In genomic region chr12:110846615-110847566, GRCh38 we compare ENCODE assay signal across 9 cellular contexts. TPM values are rescaled to one million over a fixed set of nuclear protein-coding genes. Genes with fewer than 3 reads are reported as not detected.
A peak's percentile ranks its signal among the peaks of the same experiment; 100 is the strongest.
DNase-seq lines count a peak whose midpoint lies in the region; ATAC-seq, FAIRE-seq and TF ChIP-seq lines count a peak whose summit lies in the region.
"Had no signal": no experiment of that assay in that cellular context is flagged by ENCODE, and none has a peak within 500 bp of the region (broad histone marks: within the 10 kb centered on the region; RNA-seq: fewer than 3 reads in every experiment).

CCDC63 (plus strand) TSS chr12:110846987; CDS start chr12:110852955, 5,968 bp downstream.

- CTCF ChIA-PET in BJ (lab: Yijun Ruan, JAX) (interaction anchor here (0.6 to 2.6 kb wide), 6 partner anchors 12 to 41 kb away, joined by 3 to 10 read pairs (median 4); no protein-coding TSS in a partner anchor), activated B cell treated with CpG ODN at 0.5 μM for 24 hours (lab: Charles Lee) (interaction anchor here (0.7 to 2.1 kb wide), 3 partner anchors 41 to 629 kb away, joined by 3 to 6 read pairs (median 6); no protein-coding TSS in a partner anchor)

- POLR2A ChIA-PET in BJ (lab: Charles Lee) (no interaction called here), activated B cell treated with CpG ODN at 0.5 μM for 24 hours (lab: Charles Lee) (interaction anchor here (0.5 to 0.7 kb wide), 6 partner anchors 70 to 396 kb away, joined by 3 to 12 read pairs (median 6); partner anchors contain the start of gene ARPC3)

- no peaks in the 10 kb centered on the region for H3K79me1 ChIP-seq in mesendoderm (ENCODE audit: low read length)

- peak within 1 kb of the TSS; percentile 4 for H3K4me2 ChIP-seq in mesendoderm (ENCODE audit: low read length)

- no peak within 1 kb of the TSS for H2BK5ac ChIP-seq in mesendoderm (ENCODE audit: low read length)

- H3K4me3 ChIP-seq in BJ (ENCODE audit: low read depth, low read length) (peak within 1 kb of the TSS; percentile 20; the same call in 1 of the 2 replicates), endodermal cell (ENCODE audit: low read length) (peak within 1 kb of the TSS; percentile 84), mesendoderm (ENCODE audit: low read length) (peak within 1 kb of the TSS; percentile 16), thoracic aorta (peak within 1 kb of the TSS; percentile 68)

- H3K4me1 ChIP-seq in endodermal cell (ENCODE audit: control insufficient read depth, insufficient read depth, low read length) (no peaks in the 10 kb centered on the region), mesendoderm (ENCODE audit: control insufficient read depth, low read depth, low read length) (peaks cover 2% of the 10 kb centered on the region), thoracic aorta (ENCODE audit: control insufficient read depth in 1 of 2, low read depth in 2 of 2) (peaks cover 15 to 20% of the 10 kb centered on the region in 2 donors)

- peaks cover 2% of the 10 kb centered on the region for H3K9me3 Mint-ChIP-seq in activated B cell treated with CpG ODN at 0.5 μM for 24 hours
- H3K9me3 Mint-ChIP-seq in endodermal cell, result no peaks in the 10 kb centered on the region

- H3K18ac ChIP-seq in mesendoderm (ENCODE audit: low read length), result peak within 1 kb of the TSS; percentile 64

- H3K27me3 Mint-ChIP-seq in activated B cell treated with CpG ODN at 0.5 μM for 24 hours (peaks cover 17% of the 10 kb centered on the region), endodermal cell (ENCODE audit: insufficient read depth) (peaks cover 3% of the 10 kb centered on the region)

- no peak within 1 kb of the TSS for H3K23ac ChIP-seq in mesendoderm (ENCODE audit: low read length)

- H4K8ac ChIP-seq in mesendoderm (ENCODE audit: low read depth, low read length), result no peak within 1 kb of the TSS

- H3K9ac ChIP-seq in endodermal cell (ENCODE audit: extremely low read depth, low read length, poor library complexity, severe bottlenecking) (peak within 1 kb of the TSS; percentile 79), mesendoderm (ENCODE audit: low read length) (peak within 1 kb of the TSS; percentile 60)

- no peaks in the 10 kb centered on the region for H3K36me3 ChIP-seq in BJ (ENCODE audit: control insufficient read depth, insufficient read depth, low read length)
- no peaks in the 10 kb centered on the region for H3K36me3 ChIP-seq in endodermal cell (ENCODE audit: control insufficient read depth, insufficient read depth, low read length)
- no peaks in the 10 kb centered on the region for H3K36me3 ChIP-seq in mesendoderm (ENCODE audit: control insufficient read depth, insufficient read depth, low read length)
- no peaks in the 10 kb centered on the region for H3K36me3 ChIP-seq in thoracic aorta

- peak; percentile 81 for ATAC-seq in activated B cell treated with CpG ODN at 0.5 μM for 24 hours (ENCODE audit: low read depth)
- ATAC-seq in thoracic aorta (ENCODE audit: insufficient number of reproducible peaks, low FRiP score, low read depth), result no peak
- ATAC-seq in GM21619 (IDR thresholded peaks at IDR 0.05; ENCODE audit: unreplicated experiment), result no peak
- ATAC-seq in GM19395 (IDR thresholded peaks at IDR 0.05; ENCODE audit: unreplicated experiment), result no peak

- FAIRE-seq in HTR-8/SVneo (lab: Jason Lieb, UNC), result peak; percentile 64

- H3K9me3 ChIP-seq in endodermal cell (ENCODE audit: control insufficient read depth, low read length), result no peaks in the 10 kb centered on the region
- no peaks in the 10 kb centered on the region for H3K9me3 ChIP-seq in thoracic aorta

- H3K27me3 ChIP-seq in BJ (ENCODE audit: control insufficient read depth, insufficient read depth, low read length), result peaks cover 3% of the 10 kb centered on the region
- no peaks in the 10 kb centered on the region for H3K27me3 ChIP-seq in endodermal cell (ENCODE audit: control insufficient read depth, insufficient read depth, low read length, poor library complexity, severe bottlenecking)
- no peaks in the 10 kb centered on the region for H3K27me3 ChIP-seq in mesendoderm (ENCODE audit: insufficient read depth, low read length, poor library complexity)
- no peaks in the 10 kb centered on the region for H3K27me3 ChIP-seq in thoracic aorta (replicated peaks; ENCODE audit: insufficient read depth)

- H4K5ac ChIP-seq in mesendoderm (ENCODE audit: low read length), result no peak within 1 kb of the TSS

- DNase-seq in BJ (ENCODE audit: low read depth) (no peak), HTR-8/SVneo (ENCODE audit: insufficient read length, low spot score) (peak; percentile 47), activated B cell treated with CpG ODN at 0.5 μM for 24 hours (peak; percentile 45), endodermal cell (peak; percentile 95), mesendoderm (peak; percentile 82), thoracic aorta (ENCODE audit: low spot score) (no peak)

- no peaks in the 10 kb centered on the region for H3K79me2 ChIP-seq in mesendoderm (ENCODE audit: control insufficient read depth, insufficient read depth, low read length)

- peak within 1 kb of the TSS; percentile 87 for H3K4me3 Mint-ChIP-seq in activated B cell treated with CpG ODN at 0.5 μM for 24 hours
- H3K4me3 Mint-ChIP-seq in endodermal cell, result peak within 1 kb of the TSS; percentile 73

- intact Hi-C loops in activated B cell treated with CpG ODN at 0.5 μM for 24 hours (cut with micrococcal nuclease), result loop anchor here (5.0 kb wide), 1 partner anchor 400 kb away; no protein-coding TSS in a partner anchor

- TF ChIP-seq CTCF in BJ (IDR thresholded peaks at IDR 0.05; ENCODE audit: insufficient read depth, low read depth, low read length), result peak; percentile 54
- no peak for TF ChIP-seq CTCF in activated B cell treated with CpG ODN at 0.5 μM for 24 hours (IDR thresholded peaks at IDR 0.05)
- TF ChIP-seq CTCF in endodermal cell (conservative IDR thresholded peaks at IDR 0.05), result peak; percentile 75
- peak; percentile 51 for TF ChIP-seq CTCF in thoracic aorta (IDR thresholded peaks at IDR 0.05)

- H3K27ac Mint-ChIP-seq in activated B cell treated with CpG ODN at 0.5 μM for 24 hours, result no peak within 1 kb of the TSS
- peak within 1 kb of the TSS; percentile 91 for H3K27ac Mint-ChIP-seq in endodermal cell

- 21 to 33% methylated on average over 22 to 59 of the region's 60 CpGs for WGBS in endodermal cell (ENCODE audit: insufficient coverage in 1 of 2, insufficient read length in 1 of 2), 2 experiments
- WGBS in mesendoderm (ENCODE audit: extremely low coverage, insufficient coverage, low lambda C conversion rate), result no CpG with 5 or more reads among the region's 60 CpGs

- peaks cover 8% of the 10 kb centered on the region for H3K4me1 Mint-ChIP-seq in activated B cell treated with CpG ODN at 0.5 μM for 24 hours
- no peaks in the 10 kb centered on the region for H3K4me1 Mint-ChIP-seq in endodermal cell

- H3K4ac ChIP-seq in mesendoderm (ENCODE audit: low read depth, low read length), result peak within 1 kb of the TSS; percentile 22

- H3K36me3 Mint-ChIP-seq in activated B cell treated with CpG ODN at 0.5 μM for 24 hours (ENCODE audit: low read depth), result no peaks in the 10 kb centered on the region
- no peaks in the 10 kb centered on the region for H3K36me3 Mint-ChIP-seq in endodermal cell (ENCODE audit: low read depth)

- H3K56ac ChIP-seq in mesendoderm (ENCODE audit: low read length), result peak within 1 kb of the TSS; percentile 75

- no peak within 1 kb of the TSS for H2AK5ac ChIP-seq in mesendoderm (ENCODE audit: low read length)

- no peak within 1 kb of the TSS for H3K27ac ChIP-seq in endodermal cell (ENCODE audit: low read depth, low read length)
- H3K27ac ChIP-seq in mesendoderm (ENCODE audit: low read depth, low read length), result no peak within 1 kb of the TSS
- no peak within 1 kb of the TSS for H3K27ac ChIP-seq in thoracic aorta

- H2BK15ac ChIP-seq in mesendoderm (replicated peaks; ENCODE audit: low read depth), result no peak within 1 kb of the TSS

- H2BK120ac ChIP-seq in mesendoderm (ENCODE audit: low read depth, low read length), result no peak within 1 kb of the TSS

RNA-seq across cellular contexts. Expression of gene CCDC63, which starts in this region (rescaled TPM):
- not detected in 2 replicates for polyA plus RNA-seq in BJ (2011; rRNA removed)
- not detected in 2 replicates for polyA minus RNA-seq in BJ (2011; rRNA and poly(A)+ RNA removed)
- total RNA-seq in activated B cell treated with CpG ODN at 0.5 μM for 24 hours, result not detected in 2 replicates
- 1 to 10 TPM in 1 of 2 donors, under 1 TPM in 1; 0.95 to 3.1 TPM for total RNA-seq in endodermal cell
- 0.39 TPM for polyA plus RNA-seq in endodermal cell (2013, experiment 1 of 2)
- not detected for polyA plus RNA-seq in endodermal cell (2013, experiment 2 of 2)
- 0.45 TPM for polyA plus RNA-seq in mesendoderm (2013, experiment 1 of 2)
- polyA plus RNA-seq in mesendoderm (2013, experiment 2 of 2), result 0.29 TPM
- not detected for total RNA-seq in thoracic aorta
- total RNA-seq: renal cortical epithelial cell had no signal

Comparison
In these comparisons a context has a peak if more than half of its experiments do, and no peak if none do; other contexts are left out.
1. Peak in DNase-seq and ATAC-seq in activated B cell treated with CpG ODN at 0.5 μM for 24 hours; RNA of the gene not detected or under 1 TPM.
2. DNase-seq: peak in HTR-8/SVneo (single experiment), endodermal cell (single experiment) and mesendoderm (single experiment); none in BJ (single experiment) and thoracic aorta (single experiment).
3. H3K4me3 ChIP-seq: peak in every context shown above with its lines; median percentile 84 in endodermal cell; 68 in thoracic aorta; 20 in BJ; 16 in mesendoderm.